ENCODE assay signal across 11 cellular contexts in the genomic region with DNA sequence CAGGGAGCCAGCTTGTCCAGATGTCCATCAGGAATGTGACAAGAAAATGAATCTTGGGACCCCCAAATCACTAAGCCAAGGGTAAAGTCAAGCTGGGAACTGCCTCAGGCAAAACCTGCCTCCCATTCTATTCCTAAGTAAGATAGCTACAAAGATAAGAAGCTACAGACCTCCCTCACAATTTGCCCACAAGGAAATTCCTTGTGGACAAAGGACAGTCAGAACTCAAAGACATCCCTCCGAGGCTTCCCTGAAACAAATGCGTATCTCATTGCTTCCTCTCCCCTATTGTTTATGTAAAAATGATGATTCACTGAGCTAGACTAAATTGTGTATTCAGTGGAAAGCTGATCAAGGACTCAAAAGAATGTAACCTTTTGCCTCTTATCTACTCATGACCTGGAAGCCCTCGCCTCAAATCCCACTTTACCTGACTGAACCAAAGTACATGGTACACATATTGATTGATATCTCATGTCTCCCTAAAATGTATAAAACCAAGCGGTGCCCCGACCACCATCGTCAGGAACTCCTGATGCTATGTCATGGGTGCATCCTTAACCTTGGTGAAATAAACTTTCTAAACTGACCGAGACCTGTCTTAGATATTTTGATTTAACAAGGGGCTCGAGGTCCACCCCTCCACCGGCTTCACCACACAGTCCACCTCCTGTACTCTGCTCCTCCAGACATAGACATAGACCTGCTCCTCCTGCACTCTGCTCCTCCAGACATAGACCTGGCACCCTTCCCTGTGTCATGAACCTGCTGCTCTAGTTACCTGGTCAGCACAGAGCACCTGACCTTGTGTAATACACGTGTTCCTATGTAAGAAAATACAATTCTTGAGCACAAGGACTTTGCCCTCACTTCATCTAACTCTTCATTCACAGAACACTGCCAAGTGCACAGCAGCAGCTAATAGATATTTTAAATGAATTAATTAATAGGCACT.
DNase-seq lines count a peak whose midpoint lies in the region; ATAC-seq, FAIRE-seq and TF ChIP-seq lines count a peak whose summit lies in the region.
"Had no signal": no experiment of that assay in that cellular context is flagged by ENCODE, and none has a peak within 500 bp of the region (broad histone marks: within the 10 kb centered on the region; RNA-seq: fewer than 3 reads in every experiment).

No MANE protein-coding gene starts in this region.

- DNase-seq in A549 (ENCODE audit: low read depth in 1 of 2, low spot score in 1 of 2) (peak in 1 of 2 experiments; percentile 23), choroid plexus epithelial cell (ENCODE audit: low read depth) (peak; percentile 56), islet precursor cell (peak; percentile 68), AG20443 (ENCODE audit: low spot score) (no peak), NCI-H748 (lab: John Stamatoyannopoulos, UW; ENCODE audit: unreplicated experiment) (no peak)
- no peak for DNase-seq in NK-92 treated with Interleukin-12 subunit alpha and Interleukin-12 subunit beta, amount 100 ng/mL, for 24 hours (lab: John Stamatoyannopoulos, UW)
- DNase-seq: effector memory CD4-positive, alpha-beta T cell; naive thymus-derived CD8-positive, alpha-beta T cell had no signal

- FAIRE-seq in A549 (lab: Jason Lieb, UNC): no peak
- FAIRE-seq: GM18507 had no signal

- H3K9me3 ChIP-seq in A549 (no peaks in the 10 kb centered on the region), HUES64 (ENCODE audit: insufficient read depth, low read depth, low read length) (no peaks in the 10 kb centered on the region; the same call in 1 of the 2 replicates)

- H3K4me3 ChIP-seq in A549 (no peak overlapping the region), HUES64 (ENCODE audit: low read length) (no peak overlapping the region), choroid plexus epithelial cell (ENCODE audit: low read depth, low read length) (no peak overlapping the region)

- peak overlapping the region; percentile 66 to 80; a peak in 5 of 6 replicates for H3K27ac ChIP-seq in A549
- peak overlapping the region; percentile 88 for H3K27ac ChIP-seq in HUES64 (ENCODE audit: low read depth, low read length)

- H3K4me1 ChIP-seq in A549: peaks cover 27% of the 10 kb centered on the region
- H3K4me1 ChIP-seq in HUES64 (ENCODE audit: insufficient read depth, low read length): peaks cover 52% of the 10 kb centered on the region

- H3K4me2 ChIP-seq in A549: peak overlapping the region; percentile 67

- H3K36me3 ChIP-seq in HUES64 (ENCODE audit: insufficient read depth, low read length): peaks cover 19% of the 10 kb centered on the region; the same call in 1 of the 2 replicates

- peak overlapping the region; percentile 57 for H3K9ac ChIP-seq in HUES64 (ENCODE audit: low read depth, low read length)

- TF ChIP-seq EP300 in A549 (IDR thresholded peaks at IDR 0.05): no peak

- POLR2A ChIA-PET in A549 (lab: Yijun Ruan, JAX): no interaction called here

- WGBS in A549 (ENCODE audit: missing lambda C conversion rate): 74% methylated on average over 10 of the region's 10 CpGs
- WGBS in HUES64: 68% methylated on average over 10 of the region's 10 CpGs

- CTCF ChIA-PET in A549 (lab: Yijun Ruan, JAX): interaction anchor here (1.4 kb wide), 1 partner anchor 13 kb away, joined by 3 read pairs; no protein-coding TSS in a partner anchor

- no peak for TF ChIP-seq RAD21 in A549 (conservative IDR thresholded peaks at IDR 0.05 in 1 of 2, IDR thresholded peaks at IDR 0.05 in 1 of 2)

- TF ChIP-seq CTCF in A549 (IDR thresholded peaks at IDR 0.05): no peak
- TF ChIP-seq CTCF in choroid plexus epithelial cell (conservative IDR thresholded peaks at IDR 0.05; ENCODE audit: low read depth, low read length): no peak

- ATAC-seq in A549: peak in 1 of 2 experiments; percentile 52; a peak in 2 of 6 replicates
- no peak for ATAC-seq in HG03354 (IDR thresholded peaks at IDR 0.05; ENCODE audit: poor library complexity, severe bottlenecking, unreplicated experiment)
- ATAC-seq: naive thymus-derived CD8-positive, alpha-beta T cell had no signal

- TF ChIP-seq POLR2A in A549 (IDR thresholded peaks at IDR 0.05; ENCODE audit: low read length): no peak

- no peaks in the 10 kb centered on the region for H3K27me3 ChIP-seq in HUES64 (ENCODE audit: insufficient read depth, low read length)

TF ChIP-seq in A549, 52 proteins besides CTCF, POLR2A, EP300 and RAD21:
- TF ChIP-seq FOXS1 (CRISPR knock-in tag; IDR thresholded peaks at IDR 0.05) (no peak), JUNB (IDR thresholded peaks at IDR 0.05) (peak; percentile 13; the same call in 1 of the 2 replicates), FOSB (CRISPR knock-in tag; IDR thresholded peaks at IDR 0.05) (no peak), ZNF302 (CRISPR knock-in tag; IDR thresholded peaks at IDR 0.05) (no peak), HOXB5 (CRISPR knock-in tag; IDR thresholded peaks at IDR 0.05) (no peak), MAFK (IDR thresholded peaks at IDR 0.05; ENCODE audit: partially characterized antibody) (no peak), SMC3 (IDR thresholded peaks at IDR 0.05) (no peak)

Comparison
In these comparisons a context has a peak if more than half of its experiments do, and no peak if none do; other contexts are left out.
1. DNase-seq: peak in choroid plexus epithelial cell (single experiment) and islet precursor cell (single experiment); none in AG20443 (single experiment), NCI-H748 (single experiment) and NK-92 treated with Interleukin-12 subunit alpha and Interleukin-12 subunit beta, amount 100 ng/mL, for 24 hours (single experiment).